ENCODE assay signal across 10 cellular contexts in the genomic region with DNA sequence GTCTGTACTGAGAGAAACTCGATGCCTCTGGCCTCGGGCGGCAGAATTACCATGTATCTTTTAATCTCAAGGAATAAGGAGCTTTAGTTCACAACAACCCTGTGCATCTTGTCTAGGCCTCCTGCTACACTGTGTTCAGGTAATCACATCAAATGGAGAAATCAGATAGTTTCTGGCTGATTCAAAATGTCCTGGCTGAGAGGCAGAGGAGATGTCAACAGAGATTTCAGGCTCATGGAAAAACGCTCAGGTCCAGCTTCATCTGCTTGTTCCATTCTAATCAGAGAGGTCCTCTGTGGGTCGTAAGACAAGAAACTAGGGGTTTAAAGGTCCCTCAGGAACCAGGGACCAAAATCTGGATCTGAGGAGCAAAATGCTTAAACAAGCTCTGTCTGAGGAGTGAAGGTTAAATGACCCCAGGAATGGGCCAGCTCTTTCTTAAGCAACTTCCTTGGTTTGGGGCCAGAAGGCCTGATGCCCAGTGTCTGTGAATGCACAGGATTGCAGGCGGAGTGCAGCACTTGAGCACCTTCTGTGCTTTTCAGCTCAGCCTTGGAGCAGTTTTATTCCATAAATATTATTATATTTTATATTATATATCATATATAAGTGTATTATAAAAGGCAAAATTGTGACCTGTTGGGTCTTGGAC.
DNase-seq lines count a peak whose midpoint lies in the region; ATAC-seq and TF ChIP-seq lines count a peak whose summit lies in the region.
"Had no signal": no experiment of that assay in that cellular context is flagged by ENCODE, and none has a peak within 500 bp of the region (broad histone marks: within the 10 kb centered on the region; RNA-seq: fewer than 3 reads in every experiment).

No MANE protein-coding gene starts in this region.

- H3K9me3 ChIP-seq in suprapubic skin, result no peaks in the 10 kb centered on the region

- TF ChIP-seq CTCF in chondrocyte (IDR thresholded peaks at IDR 0.05) (no peak), kidney epithelial cell (IDR thresholded peaks at IDR 0.05; ENCODE audit: insufficient read depth, low read length, poor library complexity, severe bottlenecking) (no peak), suprapubic skin (IDR thresholded peaks at IDR 0.05) (no peak), nephron progenitor cell (IDR thresholded peaks at IDR 0.05) (no peak)

- peak; percentile 28 for DNase-seq in HCEC 1CT
- DNase-seq in chondrocyte (ENCODE audit: low spot score), result no peak
- DNase-seq in kidney epithelial cell (ENCODE audit: low read depth), result peak; percentile 26
- DNase-seq in suprapubic skin (ENCODE audit: low spot score in 2 of 2), result peak; percentile 84
- no peak for DNase-seq in stimulated activated naive CD4-positive, alpha-beta T cell treated with Interleukin-2 at 50 U/mL for 16 hours (lab: John Stamatoyannopoulos, UW)
- no peak for DNase-seq in nephron progenitor cell
- DNase-seq: NCI-H82 had no signal

- TF ChIP-seq POLR2A in suprapubic skin (IDR thresholded peaks at IDR 0.05), result no peak

- no peaks in the 10 kb centered on the region for H3K36me3 ChIP-seq in kidney epithelial cell (ENCODE audit: control insufficient read depth, insufficient read depth, low read length)
- H3K36me3 ChIP-seq in suprapubic skin, result no peaks in the 10 kb centered on the region

- H3K4me1 Mint-ChIP-seq in chondrocyte (ENCODE audit: low read depth) (peaks cover 56% of the 10 kb centered on the region), nephron progenitor cell (peaks cover 69% of the 10 kb centered on the region)

- no peak overlapping the region for H3K4me3 Mint-ChIP-seq in chondrocyte (ENCODE audit: unreplicated experiment)
- H3K4me3 Mint-ChIP-seq in nephron progenitor cell, result no peak overlapping the region
- H3K4me3 Mint-ChIP-seq: brain had no signal

- peak overlapping the region; percentile 62 for H3K27ac ChIP-seq in suprapubic skin

- no peak overlapping the region for H3K4me3 ChIP-seq in kidney epithelial cell (ENCODE audit: low read depth, low read length)
- no peak overlapping the region for H3K4me3 ChIP-seq in suprapubic skin

- H3K27me3 ChIP-seq in kidney epithelial cell (ENCODE audit: control insufficient read depth, insufficient read depth, low read length), result no peaks in the 10 kb centered on the region
- no peaks in the 10 kb centered on the region for H3K27me3 ChIP-seq in suprapubic skin

- peak overlapping the region; percentile 47 for H3K27ac Mint-ChIP-seq in chondrocyte (ENCODE audit: unreplicated experiment)
- no peak overlapping the region for H3K27ac Mint-ChIP-seq in nephron progenitor cell
- H3K27ac Mint-ChIP-seq: brain had no signal

- peaks cover 24% of the 10 kb centered on the region for H3K4me1 ChIP-seq in suprapubic skin

- no peaks in the 10 kb centered on the region for H3K27me3 Mint-ChIP-seq in chondrocyte (ENCODE audit: low read depth)
- no peaks in the 10 kb centered on the region for H3K27me3 Mint-ChIP-seq in nephron progenitor cell (ENCODE audit: low read depth, poor library complexity)
- H3K27me3 Mint-ChIP-seq: brain had no signal

- no peak for TF ChIP-seq EP300 in suprapubic skin (IDR thresholded peaks at IDR 0.05)

- WGBS in suprapubic skin, result 67% methylated on average over 6 of the region's 6 CpGs

- ATAC-seq in HG03354 (IDR thresholded peaks at IDR 0.05; ENCODE audit: poor library complexity, severe bottlenecking, unreplicated experiment), result no peak
- no peak for ATAC-seq in HG03565 (IDR thresholded peaks at IDR 0.05; ENCODE audit: unreplicated experiment)

- H3K9me3 Mint-ChIP-seq in chondrocyte (ENCODE audit: low read depth) (no peaks in the 10 kb centered on the region), nephron progenitor cell (peaks cover 11% of the 10 kb centered on the region)

- H3K36me3 Mint-ChIP-seq in chondrocyte (ENCODE audit: low read depth) (no peaks in the 10 kb centered on the region), nephron progenitor cell (ENCODE audit: low read depth) (peaks cover 5% of the 10 kb centered on the region)
- H3K36me3 Mint-ChIP-seq: brain had no signal

Comparison
In these comparisons a context has a peak if more than half of its experiments do, and no peak if none do; other contexts are left out.
1. DNase-seq: peak in HCEC 1CT (single experiment), kidney epithelial cell (single experiment) and suprapubic skin (2 of 2); none in chondrocyte (single experiment), stimulated activated naive CD4-positive, alpha-beta T cell treated with Interleukin-2 at 50 U/mL for 16 hours (single experiment) and nephron progenitor cell (single experiment).